1 cellular context compared by ENCODE assay signal in genomic region chr3:166265153-166265552, GRCh38.
TF ChIP-seq lines count a peak whose summit lies in the region.

No MANE protein-coding gene starts in this region.

TF ChIP-seq in H1, 55 proteins besides CTCF, POLR2A, EP300 and RAD21 (continued from another document):
- TF ChIP-seq MAX (IDR thresholded peaks at IDR 0.05): no peak
- TF ChIP-seq BACH1 (IDR thresholded peaks at IDR 0.05; ENCODE audit: low read length): no peak
- no peak for TF ChIP-seq TAF1 (IDR thresholded peaks at IDR 0.05; ENCODE audit: low read depth, low read length)
- TF ChIP-seq EZH2 (IDR thresholded peaks at IDR 0.05; ENCODE audit: low read depth, low read length, severe bottlenecking): no peak
